8 cellular contexts compared by ENCODE assay signal in the genomic region with DNA sequence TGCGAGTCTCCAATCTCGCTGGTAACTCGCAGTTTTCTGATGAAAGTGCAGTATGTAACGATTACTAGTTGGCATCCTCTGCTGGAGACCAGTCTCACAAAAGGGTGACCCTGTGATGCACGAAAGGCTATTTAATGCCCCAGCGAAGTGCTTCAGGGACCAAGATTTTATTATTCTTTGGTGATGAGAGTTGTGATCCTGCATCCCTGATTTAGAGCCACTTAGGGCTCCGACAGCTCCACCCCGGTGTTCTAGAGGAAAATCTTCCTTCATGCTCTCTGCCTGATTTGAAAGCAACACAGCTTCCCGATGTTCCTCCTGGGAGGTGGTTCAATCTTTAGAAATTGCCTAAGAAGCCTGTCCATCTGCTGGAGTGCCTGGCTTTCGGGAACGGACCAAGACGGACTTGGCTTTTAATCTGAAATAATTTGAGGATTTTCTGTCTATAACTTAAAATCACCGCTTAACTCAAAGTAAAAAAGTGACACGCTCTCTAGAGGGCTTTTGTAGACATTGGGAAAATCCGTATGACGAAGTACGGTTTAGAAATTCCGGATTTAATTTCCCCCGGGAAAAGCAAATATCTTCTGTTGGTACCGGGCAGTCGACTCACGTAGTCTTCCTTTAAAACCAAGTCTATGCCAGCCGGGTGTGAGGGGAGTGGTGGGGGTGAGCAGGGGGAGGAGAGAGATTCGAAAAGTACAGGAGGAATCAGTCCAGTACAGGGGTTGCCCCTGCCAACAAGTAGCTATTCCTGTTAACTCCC. TPM values are rescaled to one million over a fixed set of nuclear protein-coding genes. Genes with fewer than 3 reads are reported as not detected.
DNase-seq lines count a peak whose midpoint lies in the region; ATAC-seq and TF ChIP-seq lines count a peak whose summit lies in the region.

No MANE protein-coding gene starts in this region.

- peaks cover 41% of the 10 kb centered on the region for H3K4me1 Mint-ChIP-seq in mesothelial cell of epicardium

- H3K9me3 ChIP-seq in effector memory CD4-positive, alpha-beta T cell (ENCODE audit: control insufficient read depth, low read length), result no peaks in the 10 kb centered on the region

- POLR2A ChIA-PET in RWPE1 (lab: Yijun Ruan, JAX; ENCODE audit: low non-redundant PET), result interaction anchor here (0.7 kb wide), 1 partner anchor 602 kb away, joined by 3 read pairs; no protein-coding TSS in a partner anchor

- H3K36me3 ChIP-seq in effector memory CD4-positive, alpha-beta T cell (ENCODE audit: control insufficient read depth, insufficient read depth, low read length), result no peaks in the 10 kb centered on the region
- H3K36me3 ChIP-seq in urinary bladder (ENCODE audit: insufficient read depth), result no peaks in the 10 kb centered on the region

- peaks cover 10% of the 10 kb centered on the region for H3K4me1 ChIP-seq in effector memory CD4-positive, alpha-beta T cell (ENCODE audit: control insufficient read depth, insufficient read depth, low read length, poor library complexity, severe bottlenecking)
- H3K4me1 ChIP-seq in urinary bladder (ENCODE audit: insufficient read depth), result peaks cover 2% of the 10 kb centered on the region

- H3K36me3 Mint-ChIP-seq in mesothelial cell of epicardium, result no peaks in the 10 kb centered on the region

- TF ChIP-seq CTCF in RWPE1 (conservative IDR thresholded peaks at IDR 0.05; ENCODE audit: low read depth) (no peak), mesothelial cell of epicardium (IDR thresholded peaks at IDR 0.05; ENCODE audit: unreplicated experiment) (no peak)

- H3K9me3 Mint-ChIP-seq in mesothelial cell of epicardium, result no peaks in the 10 kb centered on the region

- H3K27me3 Mint-ChIP-seq in mesothelial cell of epicardium (ENCODE audit: low read depth), result no peaks in the 10 kb centered on the region

- H3K27ac ChIP-seq in RWPE1 (peak overlapping the region; percentile 97), urinary bladder (ENCODE audit: low read depth) (no peak overlapping the region)
- H3K27ac ChIP-seq in effector memory CD4-positive, alpha-beta T cell (ENCODE audit: insufficient read depth, low read length, poor library complexity, severe bottlenecking), result no peak overlapping the region

- peak overlapping the region; percentile 80 for H3K4me3 ChIP-seq in effector memory CD4-positive, alpha-beta T cell (ENCODE audit: insufficient read depth, low read depth, low read length, poor library complexity, severe bottlenecking)
- peak overlapping the region; percentile 63 for H3K4me3 ChIP-seq in urinary bladder (ENCODE audit: low read depth, low read length)

- peak overlapping the region; percentile 92 for H3K27ac Mint-ChIP-seq in mesothelial cell of epicardium

- 4% methylated on average over 24 of the region's 24 CpGs for WGBS in urinary bladder

- H3K4me3 Mint-ChIP-seq in mesothelial cell of epicardium, result peak overlapping the region; percentile 92

- DNase-seq in Right ventricle myocardium superior, result no peak
- no peak for DNase-seq in Right ventricle myocardium inferior (ENCODE audit: missing footprints)
- DNase-seq in RWPE1 (ENCODE audit: low spot score), result peak; percentile 63
- no peak for DNase-seq in effector memory CD4-positive, alpha-beta T cell
- DNase-seq in mesothelial cell of epicardium (ENCODE audit: low spot score in 2 of 2, unreplicated experiment in 2 of 2), result no peak
- no peak for DNase-seq in NCI-H1694 treated with DMSO at 0.1 percent for 48 hours (lab: John Stamatoyannopoulos, UW)

- intact Hi-C loops in Right ventricle myocardium superior (cut with DNase I) (loop anchor here (10.0 kb wide), 1 partner anchor 741 kb away; no protein-coding TSS in a partner anchor), Right ventricle myocardium inferior (cut with DNase I) (loop anchor here (5.0 kb wide), 1 partner anchor 738 kb away; no protein-coding TSS in a partner anchor)

- peak; percentile 2 for ATAC-seq in Right ventricle myocardium superior (ENCODE audit: poor library complexity)
- no peak for ATAC-seq in Right ventricle myocardium inferior
- no peak for ATAC-seq in HG02588 (IDR thresholded peaks at IDR 0.05; ENCODE audit: unreplicated experiment)

- CTCF ChIA-PET in RWPE1 (lab: Yijun Ruan, JAX), result interaction anchor here (0.6 to 1.6 kb wide), 7 partner anchors 290 to 793 kb away, joined by 3 to 10 read pairs (median 3); no protein-coding TSS in a partner anchor

- no peaks in the 10 kb centered on the region for H3K27me3 ChIP-seq in effector memory CD4-positive, alpha-beta T cell (replicated peaks; ENCODE audit: control insufficient read depth, insufficient read depth, low read length, poor library complexity, severe bottlenecking)

RNA-seq across cellular contexts. Expression of a gene that starts 1.0 kb away (rescaled TPM):
- 3.5 TPM for total RNA-seq in Right ventricle myocardium superior
- total RNA-seq in Right ventricle myocardium inferior, result 3.5 TPM
- total RNA-seq in mesothelial cell of epicardium, result 87.1 to 93.1 TPM (median 90.3 TPM) in 3 replicates
- 153 TPM for total RNA-seq in urinary bladder
- polyA plus RNA-seq in urinary bladder, result 33.7 TPM

Comparison
In these comparisons a context has a peak if more than half of its experiments do, and no peak if none do; other contexts are left out.
1. RNA of a gene that starts 1.0 kb away (total RNA-seq): 153 TPM in urinary bladder (single experiment) and 87.1 to 93.1 TPM in mesothelial cell of epicardium; 3.5 TPM in Right ventricle myocardium superior (single experiment) and 3.5 TPM in Right ventricle myocardium inferior (single experiment); every median in the first group is over 10 times any median in the second.